8 cellular contexts compared by ENCODE assay signal in genomic region chr3:20225769-20226168, GRCh38. TPM values are rescaled to one million over a fixed set of nuclear protein-coding genes. Genes with fewer than 3 reads are reported as not detected.
DNase-seq lines count a peak whose midpoint lies in the region; ATAC-seq and TF ChIP-seq lines count a peak whose summit lies in the region.

No MANE protein-coding gene starts in this region.

- CTCF ChIA-PET in RWPE1 (lab: Yijun Ruan, JAX) = interaction anchor here (0.6 to 1.0 kb wide), 2 partner anchors 1658 to 1669 kb away, joined by 3 read pairs; no protein-coding TSS in a partner anchor

- H3K4me1 ChIP-seq in gastroesophageal sphincter = peaks cover 0 to 5% (median 0%) of the 10 kb centered on the region in 3 donors
- no peaks in the 10 kb centered on the region for H3K4me1 ChIP-seq in uterus

- H3K9me3 ChIP-seq in gastroesophageal sphincter = no peaks in the 10 kb centered on the region
- no peaks in the 10 kb centered on the region for H3K9me3 ChIP-seq in uterus

- no peak for TF ChIP-seq EP300 in gastroesophageal sphincter (IDR thresholded peaks at IDR 0.05)

- H3K36me3 ChIP-seq in gastroesophageal sphincter (no peaks in the 10 kb centered on the region), uterus (no peaks in the 10 kb centered on the region)

- TF ChIP-seq CTCF in AG09309 (IDR thresholded peaks at IDR 0.05; ENCODE audit: control insufficient read depth, insufficient read depth, low read depth, low read length, missing control alignments) (peak; percentile 38), RWPE1 (conservative IDR thresholded peaks at IDR 0.05; ENCODE audit: low read depth) (peak; percentile 38), gastroesophageal sphincter (IDR thresholded peaks at IDR 0.05) (peak in 3 of 4 experiments; percentile 35 to 56 (median 36)), uterus (IDR thresholded peaks at IDR 0.05) (peak in 3 of 4 experiments; percentile 24 to 40 (median 27))

- H3K27ac ChIP-seq in RWPE1 = no peak overlapping the region
- H3K27ac ChIP-seq in gastroesophageal sphincter = no peak overlapping the region
- no peak overlapping the region for H3K27ac ChIP-seq in uterus

- no peak for DNase-seq in AG09309 (ENCODE audit: low read depth)
- DNase-seq in RWPE1 (ENCODE audit: low spot score) = peak; percentile 1
- DNase-seq in uterus = no peak
- DNase-seq in stimulated activated CD8-positive, alpha-beta memory T cell treated with anti-CD3 and anti-CD28 coated beads, Interleukin-4, amount 100 ng/mL, for 48 hours = no peak
- DNase-seq in activated T-cell treated with anti-CD3 and anti-CD28 coated beads, Interleukin-2, amount 50 U/mL, for 1 hour = no peak
- DNase-seq in NCI-H2029 (lab: John Stamatoyannopoulos, UW) = no peak

- ATAC-seq in HG02973 (IDR thresholded peaks at IDR 0.05; ENCODE audit: unreplicated experiment) = peak; percentile 62
- ATAC-seq in gastroesophageal sphincter = no peak

- POLR2A ChIA-PET in RWPE1 (lab: Yijun Ruan, JAX; ENCODE audit: low non-redundant PET) = no interaction called here

- H3K27me3 ChIP-seq in gastroesophageal sphincter = no peaks in the 10 kb centered on the region
- no peaks in the 10 kb centered on the region for H3K27me3 ChIP-seq in uterus

- H3K4me3 ChIP-seq in AG09309 (ENCODE audit: control insufficient read depth, low read depth, low read length) (no peak overlapping the region), gastroesophageal sphincter (no peak overlapping the region), uterus (no peak overlapping the region)

- WGBS in gastroesophageal sphincter (ENCODE audit: low coverage in 1 of 2), 2 donors = 0 to 2% methylated on average over 2 of the region's 2 CpGs

- TF ChIP-seq POLR2A in gastroesophageal sphincter (IDR thresholded peaks at IDR 0.05) (no peak), uterus (IDR thresholded peaks at IDR 0.05) (no peak)

- intact Hi-C loops in uterus (cut with DNase I; ENCODE audit: low total_unique reads) = no loop called here

RNA-seq across cellular contexts. Expression of gene SGO1, which starts 39.8 kb away (rescaled TPM):
- total RNA-seq in gastroesophageal sphincter (1 to 10 TPM in 1 of 4 donors, under 1 TPM in 1, not detected in 2; 0.54 to 2.2 TPM), uterus (1 to 10 TPM in 1 of 4 donors, not detected in 3; 7.2 TPM)
